25 cellular contexts compared by ENCODE assay signal in genomic region chr2:192499476-192499875, GRCh38.
DNase-seq lines count a peak whose midpoint lies in the region; ATAC-seq and TF ChIP-seq lines count a peak whose summit lies in the region.
"Had no signal": no experiment of that assay in that cellular context is flagged by ENCODE, and none has a peak within 500 bp of the region (broad histone marks: within the 10 kb centered on the region; RNA-seq: fewer than 3 reads in every experiment).

No MANE protein-coding gene starts in this region.

- H3K9me3 ChIP-seq in A673 (ENCODE audit: low read depth, low read length, poor library complexity, severe bottlenecking) (no peaks in the 10 kb centered on the region), adipocyte (ENCODE audit: control insufficient read depth, low read length) (no peaks in the 10 kb centered on the region), H9 (ENCODE audit: control insufficient read depth, low read depth, low read length) (no peaks in the 10 kb centered on the region)
- H3K9me3 ChIP-seq: Caco-2, gastrocnemius medialis, vagina had no signal

- no peak overlapping the region for H2BK12ac ChIP-seq in H9 (ENCODE audit: insufficient read length, low read depth, low read length)

- H4K20me1 ChIP-seq in H9 (ENCODE audit: control insufficient read depth, insufficient read depth, insufficient read length) = no peaks in the 10 kb centered on the region

- no peaks in the 10 kb centered on the region for H3K79me1 ChIP-seq in H9 (ENCODE audit: insufficient read depth, low read depth, low read length, poor library complexity, severe bottlenecking)

- no peak overlapping the region for H3T11ph ChIP-seq in H9 (ENCODE audit: low read length)

- H3K27ac ChIP-seq in A673 (ENCODE audit: low read depth, low read length, poor library complexity, severe bottlenecking) = no peak overlapping the region
- no peak overlapping the region for H3K27ac ChIP-seq in foreskin keratinocyte
- no peak overlapping the region for H3K27ac ChIP-seq in H9 (ENCODE audit: insufficient read length, low read depth, low read length)
- H3K27ac ChIP-seq: gastrocnemius medialis, left ventricle myocardium inferior, vagina had no signal

- no peak overlapping the region for H3K4me2 ChIP-seq in H9 (ENCODE audit: insufficient read depth, insufficient read length, low read length)

- no peak overlapping the region for H3K14ac ChIP-seq in H9 (ENCODE audit: insufficient read depth, low read length)

- ATAC-seq in foreskin keratinocyte = peak; percentile 43
- ATAC-seq: activated CD8-positive, alpha-beta T cell treated with anti-CD3 and anti-CD28 coated beads, Interleukin-2, amount 10 ng/mL, durations not matched to agents 7 days and 5 days; activated T-cell treated with anti-CD3 and anti-CD28 coated beads, Interleukin-2, amount 50 U/mL, for 72 hours; gastrocnemius medialis; sciatic nerve; T-helper 17 cell had no signal

- no peak overlapping the region for H3K18ac ChIP-seq in H9 (ENCODE audit: insufficient read length, low read depth, low read length)

- intact Hi-C loops in A673 (cut with micrococcal nuclease; ENCODE audit: unreplicated experiment) = no loop called here

- no peak overlapping the region for H4K8ac ChIP-seq in H9 (replicated peaks; ENCODE audit: insufficient read length, low read depth, low read length)

- H2BK15ac ChIP-seq in H9 (ENCODE audit: low read depth, low read length) = no peak overlapping the region

- DNase-seq in A673 (ENCODE audit: low spot score) (peak; percentile 38), LHCN-M2 (ENCODE audit: low read depth) (peak; percentile 79), adipocyte (ENCODE audit: low read depth) (peak; percentile 40), foreskin keratinocyte (peak; percentile 32 to 33), H9 (no peak), DMS 273 treated with DMSO at 0.1 percent for 48 hours (lab: John Stamatoyannopoulos, UW) (no peak)
- DNase-seq in stimulated activated CD4-positive, alpha-beta T cell treated with anti-CD3 and anti-CD28 coated beads, Interleukin-15, amount 100 ng/mL, for 24 hours = no peak
- DNase-seq in activated naive CD4-positive, alpha-beta T cell treated with Interleukin-2 at 50 U/mL for 16 hours = no peak
- DNase-seq: activated B cell treated with CpG ODN at 0.5 μM for 24 hours; activated CD8-positive, alpha-beta T cell treated with anti-CD3 and anti-CD28 coated beads, Interleukin-2, amount 10 ng/mL, durations not matched to agents 7 days and 5 days; activated naive CD8-positive, alpha-beta T cell treated with anti-CD3 and anti-CD28 coated beads, Interleukin-2, amount 10 ng/mL, durations not matched to agents 7 days and 5 days; activated T-cell treated with anti-CD3 and anti-CD28 coated beads, Interleukin-2, amount 50 U/mL, for 72 hours; Caco-2; central memory CD4-positive, alpha-beta T cell; effector memory CD4-positive, alpha-beta T cell; gastrocnemius medialis; GOT3; left ventricle myocardium inferior; NCI-H1694 treated with DMSO at 0.1 percent for 48 hours; NCI-H446; SHP77 treated with DMSO at 0.1 percent for 48 hours; stimulated activated CD4-positive, alpha-beta T cell treated with anti-CD3 and anti-CD28 coated beads, Interleukin-4, amount 100 ng/mL, for 1 hour; T-helper 17 cell had no signal

- no peak overlapping the region for H3K4ac ChIP-seq in H9 (ENCODE audit: low read depth, low read length)

- H2BK20ac ChIP-seq in H9 (ENCODE audit: low read depth, low read length, poor library complexity, severe bottlenecking) = no peak overlapping the region

- H3K9ac ChIP-seq in adipocyte (ENCODE audit: low read length) = no peak overlapping the region
- H3K9ac ChIP-seq in H9 (ENCODE audit: extremely low read depth, insufficient read length, low read length) = no peak overlapping the region

- no peak overlapping the region for H2AK5ac ChIP-seq in H9 (ENCODE audit: insufficient read length, low read length)

- H3K23me2 ChIP-seq in H9 (ENCODE audit: insufficient read length, low read depth, low read length, poor library complexity, severe bottlenecking) = no peaks in the 10 kb centered on the region

- H3K79me2 ChIP-seq in H9 (ENCODE audit: insufficient read depth, low read length) = no peaks in the 10 kb centered on the region

- no peak overlapping the region for H3K4me3 ChIP-seq in A673 (ENCODE audit: low read depth, low read length, poor library complexity, severe bottlenecking)
- no peak overlapping the region for H3K4me3 ChIP-seq in adipocyte (ENCODE audit: low read length)
- H3K4me3 ChIP-seq: gastrocnemius medialis, left ventricle myocardium inferior, vagina had no signal

- no peaks in the 10 kb centered on the region for H3K27me3 ChIP-seq in A673 (replicated peaks; ENCODE audit: insufficient read depth, low read depth, low read length, poor library complexity)
- no peaks in the 10 kb centered on the region for H3K27me3 ChIP-seq in adipocyte (replicated peaks; ENCODE audit: control insufficient read depth, insufficient read depth, low read length)
- H3K27me3 ChIP-seq in foreskin keratinocyte = no peaks in the 10 kb centered on the region
- H3K27me3 ChIP-seq in H9 (ENCODE audit: insufficient read depth, low read length) = no peaks in the 10 kb centered on the region
- H3K27me3 ChIP-seq: gastrocnemius medialis, vagina had no signal

- no peak overlapping the region for H2BK120ac ChIP-seq in H9 (ENCODE audit: low read depth, low read length, poor library complexity, severe bottlenecking)

- no peak overlapping the region for H3K23ac ChIP-seq in H9 (ENCODE audit: insufficient read length, low read depth, low read length)

- TF ChIP-seq CTCF in A673 (conservative IDR thresholded peaks at IDR 0.05; ENCODE audit: low read depth, low read length) (no peak), foreskin keratinocyte (conservative IDR thresholded peaks at IDR 0.05) (no peak), H9 (conservative IDR thresholded peaks at IDR 0.05) (no peak)

- H3K27ac Mint-ChIP-seq in H9 = no peak overlapping the region
- H3K27ac Mint-ChIP-seq: activated B cell treated with CpG ODN at 0.5 μM for 24 hours; activated CD8-positive, alpha-beta T cell treated with anti-CD3 and anti-CD28 coated beads, Interleukin-2, amount 10 ng/mL, durations not matched to agents 7 days and 5 days; activated naive CD8-positive, alpha-beta T cell treated with anti-CD3 and anti-CD28 coated beads, Interleukin-2, amount 10 ng/mL, durations not matched to agents 7 days and 5 days; activated T-cell treated with anti-CD3 and anti-CD28 coated beads, Interleukin-2, amount 50 U/mL, for 72 hours; T-helper 17 cell had no signal

- no peak overlapping the region for H3K56ac ChIP-seq in H9 (ENCODE audit: insufficient read length, low read depth, low read length)

- H3K9me3 Mint-ChIP-seq in H9 = no peaks in the 10 kb centered on the region
- H3K9me3 Mint-ChIP-seq: activated B cell treated with CpG ODN at 0.5 μM for 24 hours; activated naive CD8-positive, alpha-beta T cell treated with anti-CD3 and anti-CD28 coated beads, Interleukin-2, amount 10 ng/mL, durations not matched to agents 7 days and 5 days; activated T-cell treated with anti-CD3 and anti-CD28 coated beads, Interleukin-2, amount 50 U/mL, for 72 hours had no signal

- H3K4me1 ChIP-seq in A673 (ENCODE audit: insufficient read depth, low read length, poor library complexity, severe bottlenecking) (peaks cover 6% of the 10 kb centered on the region), adipocyte (ENCODE audit: control insufficient read depth, insufficient read depth, low read length) (peaks cover 6% of the 10 kb centered on the region), foreskin keratinocyte (peaks cover 6% of the 10 kb centered on the region), H9 (ENCODE audit: insufficient read depth, low read length) (no peaks in the 10 kb centered on the region)
- H3K4me1 ChIP-seq: Caco-2, gastrocnemius medialis, left ventricle myocardium inferior, vagina had no signal

- 0 out of 4 replicates have a peak, but pooled peaks cover 0 to 2% of the 10 kb centered on the region in 2 experiments for H3K4me1 Mint-ChIP-seq in H9
- H3K4me1 Mint-ChIP-seq: activated B cell treated with CpG ODN at 0.5 μM for 24 hours; activated naive CD8-positive, alpha-beta T cell treated with anti-CD3 and anti-CD28 coated beads, Interleukin-2, amount 10 ng/mL, durations not matched to agents 7 days and 5 days; T-helper 17 cell had no signal

- no peaks in the 10 kb centered on the region for H3K36me3 Mint-ChIP-seq in H9 (ENCODE audit: insufficient read depth in 1 of 3, low read depth in 3 of 3)
- H3K36me3 Mint-ChIP-seq: activated naive CD8-positive, alpha-beta T cell treated with anti-CD3 and anti-CD28 coated beads, Interleukin-2, amount 10 ng/mL, durations not matched to agents 7 days and 5 days had no signal

- H3K27me3 Mint-ChIP-seq in H9 (ENCODE audit: low read depth) = no peaks in the 10 kb centered on the region
- H3K27me3 Mint-ChIP-seq: activated B cell treated with CpG ODN at 0.5 μM for 24 hours; activated naive CD8-positive, alpha-beta T cell treated with anti-CD3 and anti-CD28 coated beads, Interleukin-2, amount 10 ng/mL, durations not matched to agents 7 days and 5 days; T-helper 17 cell had no signal

- no peak overlapping the region for H4K5ac ChIP-seq in H9 (ENCODE audit: insufficient read length, low read depth, low read length)

- no peak overlapping the region for H2AFZ ChIP-seq in H9 (ENCODE audit: low read length)

- H3K4me3 Mint-ChIP-seq in H9 = no peak overlapping the region
- H3K4me3 Mint-ChIP-seq: activated B cell treated with CpG ODN at 0.5 μM for 24 hours; activated CD8-positive, alpha-beta T cell treated with anti-CD3 and anti-CD28 coated beads, Interleukin-2, amount 10 ng/mL, durations not matched to agents 7 days and 5 days; activated naive CD8-positive, alpha-beta T cell treated with anti-CD3 and anti-CD28 coated beads, Interleukin-2, amount 10 ng/mL, durations not matched to agents 7 days and 5 days; activated T-cell treated with anti-CD3 and anti-CD28 coated beads, Interleukin-2, amount 50 U/mL, for 72 hours; T-helper 17 cell had no signal

- no peaks in the 10 kb centered on the region for H3K36me3 ChIP-seq in A673 (ENCODE audit: insufficient read depth, low read length, poor library complexity, severe bottlenecking)
- no peaks in the 10 kb centered on the region for H3K36me3 ChIP-seq in adipocyte (ENCODE audit: control insufficient read depth, insufficient read depth, low read length, severe bottlenecking)
- H3K36me3 ChIP-seq: gastrocnemius medialis, left ventricle myocardium inferior, vagina had no signal

- CTCF ChIA-PET in A673 (lab: Charles Lee) = no interaction called here

- POLR2A ChIA-PET in A673 (lab: Charles Lee; ENCODE audit: low non-redundant PET) = no interaction called here

- BruUV-seq in A673 (replicated peaks; lab: Mats Ljungman, UMichigan) = no TSS peak

- no peak overlapping the region for H2BK5ac ChIP-seq in H9 (ENCODE audit: insufficient read length, low read length)

- H4K91ac ChIP-seq in H9 (ENCODE audit: insufficient read length, low read depth, low read length) = no peak overlapping the region

Comparison
In these comparisons a context has a peak if more than half of its experiments do, and no peak if none do; other contexts are left out.
1. DNase-seq: peak in A673 (single experiment), LHCN-M2 (single experiment), adipocyte (single experiment) and foreskin keratinocyte (2 of 2); none in stimulated activated CD4-positive, alpha-beta T cell treated with anti-CD3 and anti-CD28 coated beads, Interleukin-15, amount 100 ng/mL, for 24 hours (single experiment), activated naive CD4-positive, alpha-beta T cell treated with Interleukin-2 at 50 U/mL for 16 hours (single experiment), H9 (single experiment) and DMS 273 treated with DMSO at 0.1 percent for 48 hours (single experiment).